Comparison of ENCODE assay signal across 10 cellular contexts in the genomic region with DNA sequence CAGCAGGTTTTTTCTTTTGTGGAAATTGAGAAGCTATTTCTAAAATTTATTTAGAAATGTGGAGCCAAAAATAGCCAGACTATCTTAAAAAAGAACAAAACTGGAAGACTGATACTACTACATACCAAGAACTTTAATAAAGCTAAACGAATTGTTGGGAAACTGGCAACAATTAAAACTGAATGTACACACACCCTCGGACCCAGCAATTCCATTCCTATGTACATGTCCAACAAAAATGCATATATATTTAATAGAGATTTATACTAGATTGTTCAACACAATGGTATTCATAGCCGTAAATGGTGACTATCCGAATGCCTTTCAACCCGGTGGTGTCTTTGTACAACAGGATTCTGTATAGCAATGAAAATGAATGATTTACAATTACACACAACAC.
"Had no signal": no experiment of that assay in that cellular context is flagged by ENCODE, and none has a peak within 500 bp of the region (broad histone marks: within the 10 kb centered on the region; RNA-seq: fewer than 3 reads in every experiment).

No MANE protein-coding gene starts in this region.

- H3K4me1 ChIP-seq: HAP-1 had no signal

- DNase-seq: GM23248, GOT3, H7, HFFc6, KG1 had no signal

- H3K36me3 ChIP-seq: HAP-1 had no signal

- ATAC-seq: HCT116, HepG2, K562 had no signal

- H3K27ac ChIP-seq: GM23248, HL-60 had no signal

- H3K4me3 ChIP-seq: GM23248, HAP-1, K562 had no signal

- H2AFZ ChIP-seq: GM23248 had no signal

- H3K9me3 ChIP-seq: HAP-1 had no signal

- H3K9ac ChIP-seq: GM23248 had no signal
